ENCODE assay signal across 12 cellular contexts in the genomic region with DNA sequence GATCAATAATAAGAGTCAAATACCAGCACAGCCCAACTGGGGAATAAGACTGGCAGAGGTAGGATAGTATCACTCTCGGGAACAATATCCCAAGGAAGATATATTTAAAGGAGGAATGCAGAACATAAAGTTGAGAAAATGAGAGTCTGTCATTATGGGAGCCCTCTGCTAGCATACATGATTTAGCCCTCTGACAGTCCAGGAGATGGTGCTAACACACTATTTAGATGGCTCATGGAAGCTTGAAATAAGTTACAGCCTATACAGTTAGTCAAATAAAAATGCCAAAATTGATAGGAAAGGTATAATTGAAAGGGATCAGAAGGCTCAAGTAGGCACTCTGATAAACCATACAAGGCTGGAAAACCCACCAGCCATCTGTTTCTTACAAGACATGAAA.
DNase-seq lines count a peak whose midpoint lies in the region; ATAC-seq and TF ChIP-seq lines count a peak whose summit lies in the region.
"Had no signal": no experiment of that assay in that cellular context is flagged by ENCODE, and none has a peak within 500 bp of the region (broad histone marks: within the 10 kb centered on the region; RNA-seq: fewer than 3 reads in every experiment).

No MANE protein-coding gene starts in this region.

- H2AFZ ChIP-seq in HCT116 (ENCODE audit: low read depth, low read length, poor library complexity, severe bottlenecking), result no peak overlapping the region

- no peaks in the 10 kb centered on the region for H3K79me2 ChIP-seq in HCT116 (ENCODE audit: insufficient read depth, low read length)

- no TSS peak for BruUV-seq in HCT116 (replicated peaks; lab: Mats Ljungman, UMichigan)

- no peaks in the 10 kb centered on the region for H3K9me2 ChIP-seq in HCT116 (ENCODE audit: insufficient read depth)

- no peaks in the 10 kb centered on the region for H3K4me1 Mint-ChIP-seq in immature natural killer cell
- H3K4me1 Mint-ChIP-seq: CD14-positive monocyte had no signal

- no peaks in the 10 kb centered on the region for H3K36me3 ChIP-seq in HCT116 (ENCODE audit: control insufficient read depth in 1 of 2, insufficient read depth in 2 of 2, low read length in 2 of 2)
- H3K36me3 ChIP-seq: neutrophil had no signal

- no peaks in the 10 kb centered on the region for H3K9me3 ChIP-seq in HCT116 (ENCODE audit: control insufficient read depth in 1 of 2, insufficient read depth in 1 of 2, low read depth in 1 of 2, low read length in 2 of 2)
- H3K9me3 ChIP-seq: neutrophil had no signal

- H3K4me2 ChIP-seq in HCT116 (ENCODE audit: low read length), result no peak overlapping the region

- TF ChIP-seq CTCF in HCT116 (IDR thresholded peaks at IDR 0.05 in 2 of 3, conservative IDR thresholded peaks at IDR 0.05 in 1 of 3; ENCODE audit: borderline replicate concordance in 1 of 3, insufficient read depth in 1 of 3, low read depth in 2 of 3, low read length in 2 of 3) (peak in 1 of 3 experiments; percentile 32; a peak in 1 of 6 replicates), VCaP (conservative IDR thresholded peaks at IDR 0.05) (peak; percentile 28), fibroblast of villous mesenchyme (IDR thresholded peaks at IDR 0.05; ENCODE audit: insufficient read depth, low read depth, low read length) (peak; percentile 56)

- intact Hi-C loops in HCT116 (cut with micrococcal nuclease), result no loop called here

- no peaks in the 10 kb centered on the region for H3K27me3 ChIP-seq in HCT116 (ENCODE audit: insufficient read depth, low read length)
- H3K27me3 ChIP-seq: neutrophil had no signal

- no peak overlapping the region for H3K4me3 ChIP-seq in HCT116 (replicated peaks in 1 of 2; ENCODE audit: low read depth in 1 of 2, low read length in 2 of 2)
- no peak overlapping the region for H3K4me3 ChIP-seq in fibroblast of villous mesenchyme (ENCODE audit: low read depth, low read length)

- CTCF ChIA-PET in HCT116 (lab: Charles Lee), result interaction anchor here (0.7 kb wide), 1 partner anchor 18 kb away, joined by 3 read pairs; no protein-coding TSS in a partner anchor

- no peaks in the 10 kb centered on the region for H3K27me3 Mint-ChIP-seq in immature natural killer cell (ENCODE audit: low read depth in 3 of 3)

- RAD21 ChIA-PET in HCT116 (lab: Charles Lee; ENCODE audit: low non-redundant PET in 1 of 2, low total read pairs in 2 of 2, uncharacterized antibody in 2 of 2, unreplicated experiment in 2 of 2), result no interaction called here

- H3K9ac ChIP-seq in HCT116 (ENCODE audit: low read length), result no peak overlapping the region

- POLR2A ChIA-PET in HCT116 (lab: Charles Lee), result no interaction called here

- no peak overlapping the region for H3K27ac Mint-ChIP-seq in immature natural killer cell
- H3K27ac Mint-ChIP-seq: CD14-positive monocyte had no signal

- ATAC-seq in HCT116 (peak; percentile 47; the same call in 1 of the 2 replicates), HG02981 (IDR thresholded peaks at IDR 0.05; ENCODE audit: unreplicated experiment) (no peak)

- no peaks in the 10 kb centered on the region for H4K20me1 ChIP-seq in HCT116 (ENCODE audit: insufficient read depth)

- H3K27ac ChIP-seq in HCT116 (ENCODE audit: low read depth, low read length), result no peak overlapping the region
- no peak overlapping the region for H3K27ac ChIP-seq in VCaP
- H3K27ac ChIP-seq: neutrophil had no signal

- no peaks in the 10 kb centered on the region for H3K4me1 ChIP-seq in HCT116 (ENCODE audit: control insufficient read depth in 1 of 2, insufficient read depth in 2 of 2, low read length in 2 of 2)

- no peak overlapping the region for H3K4me3 Mint-ChIP-seq in immature natural killer cell
- H3K4me3 Mint-ChIP-seq: CD14-positive monocyte had no signal

- H3K36me3 Mint-ChIP-seq in immature natural killer cell, result no peaks in the 10 kb centered on the region
- H3K36me3 Mint-ChIP-seq: CD14-positive monocyte had no signal

- in situ Hi-C loops in ACHN (cut with HindIII; ENCODE audit: low pct_ligation_motif_present, low pct_unique_long_range_greater_than_20kb, low sequenced_read_pairs), result no loop called here

- no peak for TF ChIP-seq POLR2A in HCT116 (IDR thresholded peaks at IDR 0.05; ENCODE audit: borderline replicate concordance, extremely low read depth, insufficient read depth, insufficient read length)

- peak; percentile 16 for DNase-seq in ACHN
- DNase-seq in HCT116 (ENCODE audit: low read depth, low spot score), result no peak
- DNase-seq in fibroblast of villous mesenchyme (ENCODE audit: low read depth), result peak; percentile 43
- no peak for DNase-seq in superior temporal gyrus (ENCODE audit: extremely low spot score)
- no peak for DNase-seq in immature natural killer cell
- no peak for DNase-seq in NCI-H345 (lab: John Stamatoyannopoulos, UW)
- DNase-seq: activated CD4-positive, alpha-beta T cell treated with anti-CD3 and anti-CD28 coated beads for 4 hours; NCI-H1694 treated with DMSO at 0.1 percent for 48 hours had no signal

- H3K9me3 Mint-ChIP-seq in immature natural killer cell, result peaks cover 5 to 20% (median 10%) of the 10 kb centered on the region in 6 donors

- peak; percentile 46 for TF ChIP-seq RAD21 in HCT116 (IDR thresholded peaks at IDR 0.05; ENCODE audit: low read depth)

TF ChIP-seq in HCT116, 20 proteins besides CTCF, POLR2A, EP300 and RAD21:
- TF ChIP-seq, protein P1, sequence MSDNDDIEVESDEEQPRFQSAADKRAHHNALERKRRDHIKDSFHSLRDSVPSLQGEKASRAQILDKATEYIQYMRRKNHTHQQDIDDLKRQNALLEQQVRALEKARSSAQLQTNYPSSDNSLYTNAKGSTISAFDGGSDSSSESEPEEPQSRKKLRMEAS (IDR thresholded peaks at IDR 0.05), result no peak

Comparison
In these comparisons a context has a peak if more than half of its experiments do, and no peak if none do; other contexts are left out.
1. DNase-seq: peak in ACHN (single experiment) and fibroblast of villous mesenchyme (single experiment); none in HCT116 (single experiment), superior temporal gyrus (single experiment), immature natural killer cell (0 of 3) and NCI-H345 (single experiment).